In genomic region chr11:95364324-95365295, GRCh38 we compare ENCODE assay signal across 13 cellular contexts.
DNase-seq lines count a peak whose midpoint lies in the region; ATAC-seq, FAIRE-seq and TF ChIP-seq lines count a peak whose summit lies in the region.
"Had no signal": no experiment of that assay in that cellular context is flagged by ENCODE, and none has a peak within 500 bp of the region (broad histone marks: within the 10 kb centered on the region; RNA-seq: fewer than 3 reads in every experiment).

No MANE protein-coding gene starts in this region.

- TF ChIP-seq CTCF in Panc1 (IDR thresholded peaks at IDR 0.05), result 0 out of 2 replicates have a peak, but pooled peaks have one; percentile 4
- no peak for TF ChIP-seq CTCF in pancreas (IDR thresholded peaks at IDR 0.05)
- no peak for TF ChIP-seq CTCF in nephron progenitor cell (IDR thresholded peaks at IDR 0.05)
- no peak for TF ChIP-seq CTCF in left ventricle myocardium inferior (IDR thresholded peaks at IDR 0.05; ENCODE audit: borderline replicate concordance)

- FAIRE-seq in pancreas (lab: Jason Lieb, UNC), result no peak

- WGBS in pancreas, 2 donors, result 36 to 40% methylated on average over 4 of the region's 4 CpGs

- no peak overlapping the region for H3K27ac ChIP-seq in Panc1 (ENCODE audit: low read length)
- peak overlapping the region in 1 of 4 donors; percentile 28 for H3K27ac ChIP-seq in pancreas
- H3K27ac ChIP-seq in left ventricle myocardium inferior (replicated peaks), result no peak overlapping the region

- CTCF ChIA-PET in Panc1 (lab: Charles Lee), result no interaction called here

- H3K27me3 Mint-ChIP-seq in nephron progenitor cell (ENCODE audit: low read depth, poor library complexity), result peaks cover 3% of the 10 kb centered on the region

- ATAC-seq in Panc1 (no peak), esophagus mucosa (peak; percentile 68), pancreas (peak; percentile 72 to 97 (median 89))
- ATAC-seq: activated T-cell treated with anti-CD3 and anti-CD28 coated beads, Interleukin-2, amount 50 U/mL, for 72 hours had no signal

- H3K4me1 ChIP-seq in Panc1 (ENCODE audit: control insufficient read depth, insufficient read depth, low read length), result no peaks in the 10 kb centered on the region
- H3K4me1 ChIP-seq in pancreas, result peaks cover 0 to 16% (median 9%) of the 10 kb centered on the region in 3 donors
- peaks cover 2% of the 10 kb centered on the region for H3K4me1 ChIP-seq in left ventricle myocardium inferior

- peaks cover 5% of the 10 kb centered on the region; the same call in 1 of the 2 replicates for H3K27me3 ChIP-seq in Panc1 (ENCODE audit: control insufficient read depth, insufficient read depth, low read length)
- no peaks in the 10 kb centered on the region for H3K27me3 ChIP-seq in pancreas
- H3K27me3 ChIP-seq in left ventricle myocardium inferior (ENCODE audit: low read depth), result no peaks in the 10 kb centered on the region

- POLR2A ChIA-PET in Panc1 (lab: Charles Lee), result no interaction called here

- H3K9me3 ChIP-seq in Panc1 (ENCODE audit: control insufficient read depth, insufficient read depth, low read depth, low read length) (no peaks in the 10 kb centered on the region), pancreas (no peaks in the 10 kb centered on the region), left ventricle myocardium inferior (replicated peaks) (no peaks in the 10 kb centered on the region)

- in situ Hi-C loops in Panc1 (cut with HindIII; ENCODE audit: low pct_unique_long_range_greater_than_20kb, low sequenced_read_pairs), result no loop called here

- no peaks in the 10 kb centered on the region for H3K36me3 ChIP-seq in Panc1 (ENCODE audit: control insufficient read depth, insufficient read depth, low read length)
- H3K36me3 ChIP-seq in pancreas, result no peaks in the 10 kb centered on the region
- no peaks in the 10 kb centered on the region for H3K36me3 ChIP-seq in left ventricle myocardium inferior

- H3K36me3 Mint-ChIP-seq in nephron progenitor cell (ENCODE audit: low read depth), result no peaks in the 10 kb centered on the region

- no peak overlapping the region for H3K4me3 Mint-ChIP-seq in nephron progenitor cell
- H3K4me3 Mint-ChIP-seq: activated T-cell treated with anti-CD3 and anti-CD28 coated beads, Interleukin-2, amount 50 U/mL, for 72 hours had no signal

- peaks cover 51% of the 10 kb centered on the region for H3K4me1 Mint-ChIP-seq in nephron progenitor cell

- no peaks in the 10 kb centered on the region for H3K9me3 Mint-ChIP-seq in nephron progenitor cell
- H3K9me3 Mint-ChIP-seq: activated T-cell treated with anti-CD3 and anti-CD28 coated beads, Interleukin-2, amount 50 U/mL, for 72 hours had no signal

- H3K27ac Mint-ChIP-seq in nephron progenitor cell, result no peak overlapping the region
- H3K27ac Mint-ChIP-seq: activated T-cell treated with anti-CD3 and anti-CD28 coated beads, Interleukin-2, amount 50 U/mL, for 72 hours had no signal

- H3K4me3 ChIP-seq in Panc1 (ENCODE audit: low read depth in 2 of 2, low read length in 2 of 2) (no peak overlapping the region), pancreas (no peak overlapping the region), left ventricle myocardium inferior (no peak overlapping the region)
- H3K4me3 ChIP-seq: coronary artery had no signal

- DNase-seq in HCEC 1CT (peak; percentile 4), Panc1 (ENCODE audit: low read depth, low spot score) (no peak), pancreas (no peak), nephron progenitor cell (no peak), occipital lobe (lab: John Stamatoyannopoulos, UW) (no peak), left ventricle myocardium inferior (no peak), SHP77 (lab: John Stamatoyannopoulos, UW) (no peak)
- DNase-seq: activated T-cell treated with anti-CD3 and anti-CD28 coated beads, Interleukin-2, amount 50 U/mL, for 72 hours; DMS79; stimulated activated CD4-positive, alpha-beta T cell treated with anti-CD3 and anti-CD28 coated beads, Interleukin-4, amount 100 ng/mL, for 4 hours; trophoblast cell had no signal

- no TSS peak for BruUV-seq in Panc1 (replicated peaks; lab: Mats Ljungman, UMichigan)

- intact Hi-C loops in Panc1 (cut with micrococcal nuclease; ENCODE audit: unreplicated experiment), result no loop called here
- intact Hi-C loops in pancreas (cut with DNase I), result no loop called here
- intact Hi-C loops in left ventricle myocardium inferior (cut with micrococcal nuclease), result no loop called here
